1 cellular context compared by ENCODE assay signal in genomic region chr14:95263527-95264231, GRCh38.
TF ChIP-seq lines count a peak whose summit lies in the region.

No MANE protein-coding gene starts in this region.

TF ChIP-seq in A549, 52 proteins besides CTCF, POLR2A, EP300 and RAD21:
- TF ChIP-seq RNF2 (IDR thresholded peaks at IDR 0.05; ENCODE audit: borderline replicate concordance, low read depth): no peak
- TF ChIP-seq ZC3H11A (IDR thresholded peaks at IDR 0.05): peak; percentile 97
TF ChIP-seq in A549: peak in this region for 1.
